ENCODE assay signal across 1 cellular context in genomic region chr18:12656671-12657047, GRCh38.
TF ChIP-seq lines count a peak whose summit lies in the region.

No MANE protein-coding gene starts in this region.

TF ChIP-seq in K562, 482 proteins besides CTCF, POLR2A, EP300 and RAD21 (continues in another document):
- TF ChIP-seq KAT7 (CRISPR knock-in tag; IDR thresholded peaks at IDR 0.05; ENCODE audit: borderline replicate concordance), result peak; percentile 27; the same call in 1 of the 2 replicates
- TF ChIP-seq ARHGAP35 (IDR thresholded peaks at IDR 0.05; ENCODE audit: partially characterized antibody), result no peak
- TF ChIP-seq ZBTB49 (CRISPR knock-in tag; IDR thresholded peaks at IDR 0.05; ENCODE audit: borderline replicate concordance), result no peak
- TF ChIP-seq ZBTB43 (CRISPR knock-in tag; IDR thresholded peaks at IDR 0.05), result no peak
- TF ChIP-seq RCOR1 (IDR thresholded peaks at IDR 0.05; ENCODE audit: borderline replicate concordance in 1 of 2, low read depth in 2 of 2, low read length in 2 of 2), result no peak
- TF ChIP-seq ETV1 (tag; conservative IDR thresholded peaks at IDR 0.05; ENCODE audit: low read depth), result 0 out of 2 replicates have a peak, but pooled peaks have one; percentile 12
- no peak for TF ChIP-seq FOXJ3 (CRISPR knock-in tag; IDR thresholded peaks at IDR 0.05)
- no peak for TF ChIP-seq TAF9B (IDR thresholded peaks at IDR 0.05; ENCODE audit: partially characterized antibody)
- no peak for TF ChIP-seq BRD9 (IDR thresholded peaks at IDR 0.05; ENCODE audit: low read depth, partially characterized antibody)
- peak; percentile 61; the same call in 1 of the 2 replicates for TF ChIP-seq ZBTB40 (IDR thresholded peaks at IDR 0.05)
- no peak for TF ChIP-seq ZBTB40 (CRISPR knock-in tag; IDR thresholded peaks at IDR 0.05)
- no peak for TF ChIP-seq BCL6 (CRISPR knock-in tag; IDR thresholded peaks at IDR 0.05)
- no peak for TF ChIP-seq SNIP1 (IDR thresholded peaks at IDR 0.05; ENCODE audit: low read depth)
- no peak for TF ChIP-seq E2F8 (IDR thresholded peaks at IDR 0.05; ENCODE audit: low read depth, partially characterized antibody)
- no peak for TF ChIP-seq JUND (IDR thresholded peaks at IDR 0.05; ENCODE audit: borderline replicate concordance, low read depth, low read length)
- TF ChIP-seq JUND (tag; IDR thresholded peaks at IDR 0.05; ENCODE audit: borderline replicate concordance, low read depth, low read length), result peak; percentile 32; the same call in 1 of the 3 replicates
- TF ChIP-seq E2F6 (IDR thresholded peaks at IDR 0.05; ENCODE audit: borderline replicate concordance in 1 of 2, extremely low read depth in 1 of 2, insufficient read depth in 1 of 2, insufficient read length in 1 of 2, low read depth in 1 of 2, low read length in 1 of 2, poor library complexity in 1 of 2, severe bottlenecking in 1 of 2), result no peak
- TF ChIP-seq SRSF1 (IDR thresholded peaks at IDR 0.05; ENCODE audit: low read depth, low read length), result no peak
- TF ChIP-seq NFXL1 (CRISPR knock-in tag; IDR thresholded peaks at IDR 0.05), result no peak
- no peak for TF ChIP-seq POLR2AphosphoS5 (IDR thresholded peaks at IDR 0.05; ENCODE audit: control insufficient read depth, insufficient read depth, low read depth, low read length)
- TF ChIP-seq ATF3 (IDR thresholded peaks at IDR 0.05), result peak; percentile 79
- no peak for TF ChIP-seq ATF3 (CRISPR knock-in tag; conservative IDR thresholded peaks at IDR 0.05)
- no peak for TF ChIP-seq ZNF263 (CRISPR knock-in tag; IDR thresholded peaks at IDR 0.05; ENCODE audit: borderline replicate concordance)
- no peak for TF ChIP-seq CBFA2T3 (IDR thresholded peaks at IDR 0.05)
- no peak for TF ChIP-seq ZNF551 (CRISPR knock-in tag; IDR thresholded peaks at IDR 0.05)
- no peak for TF ChIP-seq LCOR (CRISPR knock-in tag; IDR thresholded peaks at IDR 0.05)
- TF ChIP-seq ZFP1 (CRISPR knock-in tag; IDR thresholded peaks at IDR 0.05), result no peak
- TF ChIP-seq BRD4 (IDR thresholded peaks at IDR 0.05), result 0 out of 2 replicates have a peak, but pooled peaks have one; percentile 31
- peak; percentile 88 for TF ChIP-seq ATF7 (IDR thresholded peaks at IDR 0.05)
- no peak for TF ChIP-seq ATF4 (CRISPR knock-in tag; IDR thresholded peaks at IDR 0.05)
- TF ChIP-seq ID3 (CRISPR knock-in tag; IDR thresholded peaks at IDR 0.05), result no peak
- TF ChIP-seq ID3 (tag; IDR thresholded peaks at IDR 0.05), result no peak
- TF ChIP-seq SRSF3 (IDR thresholded peaks at IDR 0.05; ENCODE audit: insufficient read depth, low read length), result no peak
- no peak for TF ChIP-seq ZNF143 (CRISPR knock-in tag; IDR thresholded peaks at IDR 0.05)
- TF ChIP-seq ILK (tag; IDR thresholded peaks at IDR 0.05; ENCODE audit: borderline replicate concordance, low read depth), result no peak
- no peak for TF ChIP-seq ZNF583 (CRISPR knock-in tag; IDR thresholded peaks at IDR 0.05)
- TF ChIP-seq HBP1 (CRISPR knock-in tag; IDR thresholded peaks at IDR 0.05), result no peak
- TF ChIP-seq CEBPG (CRISPR knock-in tag; IDR thresholded peaks at IDR 0.05), result no peak
- TF ChIP-seq CEBPG (tag; conservative IDR thresholded peaks at IDR 0.05 in 1 of 2, IDR thresholded peaks at IDR 0.05 in 1 of 2), result peak in 1 of 2 experiments; percentile 48; a peak in 1 of 4 replicates
- TF ChIP-seq ZNF740 (CRISPR knock-in tag; IDR thresholded peaks at IDR 0.05), result no peak
- TF ChIP-seq ZNF740 (tag; IDR thresholded peaks at IDR 0.05), result no peak
- no peak for TF ChIP-seq RNF2 (IDR thresholded peaks at IDR 0.05)
- TF ChIP-seq CHCHD3 (CRISPR knock-in tag; IDR thresholded peaks at IDR 0.05), result no peak
- TF ChIP-seq LARP7 (IDR thresholded peaks at IDR 0.05), result no peak
